35 cellular contexts compared by ENCODE assay signal in genomic region chrX:52341493-52341892, GRCh38. TPM values are rescaled to one million over a fixed set of nuclear protein-coding genes. Genes with fewer than 3 reads are reported as not detected.
A peak's percentile ranks its signal among the peaks of the same experiment; 100 is the strongest.
DNase-seq lines count a peak whose midpoint lies in the region; ATAC-seq and TF ChIP-seq lines count a peak whose summit lies in the region.
"Had no signal": no experiment of that assay in that cellular context is flagged by ENCODE, and none has a peak within 500 bp of the region (broad histone marks: within the 10 kb centered on the region; RNA-seq: fewer than 3 reads in every experiment).

No MANE protein-coding gene starts in this region.

- H3K9me3 ChIP-seq in mammary epithelial cell (replicated peaks; ENCODE audit: insufficient read depth, low read length) (no peaks in the 10 kb centered on the region), breast epithelium (no peaks in the 10 kb centered on the region), transverse colon (no peaks in the 10 kb centered on the region), WERI-Rb-1 (ENCODE audit: severe bottlenecking) (no peaks in the 10 kb centered on the region)
- H3K9me3 ChIP-seq: colonic mucosa, heart right ventricle, right atrium auricular region, spleen had no signal

- intact Hi-C loops in mammary epithelial cell (cut with micrococcal nuclease): no loop called here
- intact Hi-C loops in breast epithelium (cut with DNase I; ENCODE audit: low total_unique reads): no loop called here
- intact Hi-C loops in transverse colon (cut with DNase I; ENCODE audit: low total_unique reads): no loop called here

- H3K4me3 ChIP-seq in mammary epithelial cell (replicated peaks in 1 of 3; ENCODE audit: insufficient read depth in 1 of 3, low read depth in 2 of 3, low read length in 3 of 3) (no peak overlapping the region), breast epithelium (no peak overlapping the region), transverse colon (no peak overlapping the region), WERI-Rb-1 (ENCODE audit: low read depth, low read length) (no peak overlapping the region)
- H3K4me3 ChIP-seq: colonic mucosa, heart right ventricle, neural progenitor cell, right atrium auricular region, spleen had no signal

- no peak overlapping the region for H2AFZ ChIP-seq in mammary epithelial cell (ENCODE audit: low read depth, low read length)
- H2AFZ ChIP-seq: neural progenitor cell, parathyroid adenoma had no signal

- CTCF ChIA-PET in mammary epithelial cell (lab: Charles Lee; ENCODE audit: low non-redundant PET): no interaction called here

- H3K4me2 ChIP-seq in mammary epithelial cell (ENCODE audit: insufficient read depth, low read depth, low read length): no peak overlapping the region
- H3K4me2 ChIP-seq: KMS-11, neural progenitor cell had no signal

- H4K20me1 ChIP-seq in mammary epithelial cell (ENCODE audit: insufficient read depth, low read length): no peaks in the 10 kb centered on the region

- in situ Hi-C loops in mammary epithelial cell (cut with MboI; ENCODE audit: low sequenced_read_pairs in 2 of 2) (no loop called here), SK-MEL-5 (cut with HindIII; ENCODE audit: low pct_unique_long_range_greater_than_20kb, low sequenced_read_pairs) (no loop called here), transverse colon (cut with MboI; ENCODE audit: low pct_ligation_motif_present in 1 of 4, low pct_unique_long_range_greater_than_20kb in 1 of 4, low sequenced_read_pairs in 3 of 4) (loop anchor here in 1 of 4 donors (25.0 kb wide), 1 partner anchor 104 kb away; no protein-coding TSS in a partner anchor)

- H3K27ac ChIP-seq in mammary epithelial cell (ENCODE audit: insufficient read depth, low read depth, low read length) (no peak overlapping the region), breast epithelium (no peak overlapping the region), transverse colon (no peak overlapping the region), WERI-Rb-1 (no peak overlapping the region)
- H3K27ac ChIP-seq: colonic mucosa, heart right ventricle, KMS-11, neural progenitor cell, parathyroid adenoma, right atrium auricular region, spleen had no signal

- H3K27me3 ChIP-seq in mammary epithelial cell (ENCODE audit: insufficient read depth, low read length) (no peaks in the 10 kb centered on the region), breast epithelium (peaks cover 0 to 48% of the 10 kb centered on the region in 2 donors), transverse colon (no peaks in the 10 kb centered on the region), WERI-Rb-1 (ENCODE audit: insufficient read depth, low read depth, severe bottlenecking) (peaks cover 30% of the 10 kb centered on the region)
- H3K27me3 ChIP-seq: colonic mucosa, neural progenitor cell, right atrium auricular region had no signal

- no peak for ATAC-seq in GM21825 (IDR thresholded peaks at IDR 0.05; ENCODE audit: unreplicated experiment)
- ATAC-seq: heart right ventricle; left colon; stimulated activated memory B cell treated with anti-CD40 and anti-IgM and Interleukin-4, amounts not matched to agents 10 μg/mL and 1 μg/mL and 100 μg/mL, for 72 hours; WTC11 had no signal

- TF ChIP-seq EP300 in transverse colon (IDR thresholded peaks at IDR 0.05; ENCODE audit: low read depth): no peak

- TF ChIP-seq CTCF in mammary epithelial cell (conservative IDR thresholded peaks at IDR 0.05 in 1 of 2, IDR thresholded peaks at IDR 0.05 in 1 of 2; ENCODE audit: extremely low read depth in 1 of 2, insufficient read depth in 1 of 2, low read depth in 1 of 2, low read length in 2 of 2) (no peak), breast epithelium (IDR thresholded peaks at IDR 0.05) (no peak), transverse colon (IDR thresholded peaks at IDR 0.05) (no peak), WERI-Rb-1 (IDR thresholded peaks at IDR 0.05; ENCODE audit: low read depth, low read length) (no peak)

- DNase-seq in mammary epithelial cell: peak; percentile 20
- no peak for DNase-seq in breast epithelium (ENCODE audit: low spot score in 2 of 2)
- peak; percentile 7 for DNase-seq in SK-MEL-5 (ENCODE audit: low read depth, low spot score)
- DNase-seq in glomerular visceral epithelial cell (ENCODE audit: extremely low spot score): peak; percentile 1
- no peak for DNase-seq in transverse colon
- no peak for DNase-seq in activated T-cell treated with anti-CD3 and anti-CD28 coated beads for 4 hours
- no peak for DNase-seq in WERI-Rb-1
- DNase-seq: activated CD4-positive, alpha-beta T cell treated with anti-CD3 and anti-CD28 coated beads, Interleukin-2, amount 50 U/mL, for 1 hour; activated naive CD4-positive, alpha-beta T cell treated with anti-CD3 and anti-CD28 coated beads for 36 hours; activated T-cell treated with anti-CD3 and anti-CD28 coated beads, Interleukin-2, amount 50 U/mL, for 72 hours; AML-193; CD4-positive, alpha-beta memory T cell; colonic mucosa; effector memory CD4-positive, alpha-beta T cell; heart right ventricle; left colon; NCI-H1436; NCI-H2107; NCI-H446; SHP77; spleen; stimulated activated CD4-positive, alpha-beta T cell treated with anti-CD3 and anti-CD28 coated beads, Interleukin-4, amount 100 ng/mL, for 1 hour; T-helper 9 cell had no signal

- BruUV-seq in mammary epithelial cell (replicated peaks; lab: Mats Ljungman, UMichigan): no TSS peak

- no peak overlapping the region for H3K9ac ChIP-seq in mammary epithelial cell (ENCODE audit: insufficient read depth, low read length)
- H3K9ac ChIP-seq: KMS-11, neural progenitor cell, parathyroid adenoma had no signal

- no peaks in the 10 kb centered on the region for H3K79me2 ChIP-seq in mammary epithelial cell (ENCODE audit: insufficient read depth, low read length)
- H3K79me2 ChIP-seq: parathyroid adenoma had no signal

- peaks cover 2% of the 10 kb centered on the region for H3K4me1 ChIP-seq in mammary epithelial cell (ENCODE audit: insufficient read depth, low read length)
- H3K4me1 ChIP-seq in breast epithelium: no peaks in the 10 kb centered on the region
- H3K4me1 ChIP-seq in transverse colon: no peaks in the 10 kb centered on the region
- H3K4me1 ChIP-seq: colonic mucosa, heart right ventricle, neural progenitor cell, parathyroid adenoma, right atrium auricular region, spleen had no signal

- TF ChIP-seq POLR2A in breast epithelium (IDR thresholded peaks at IDR 0.05) (no peak), transverse colon (IDR thresholded peaks at IDR 0.05) (no peak)

- H3K36me3 ChIP-seq in mammary epithelial cell (ENCODE audit: insufficient read depth, low read length): no peaks in the 10 kb centered on the region
- no peaks in the 10 kb centered on the region for H3K36me3 ChIP-seq in breast epithelium
- H3K36me3 ChIP-seq in transverse colon: no peaks in the 10 kb centered on the region
- no peaks in the 10 kb centered on the region for H3K36me3 ChIP-seq in WERI-Rb-1
- H3K36me3 ChIP-seq: colonic mucosa, heart right ventricle, neural progenitor cell, right atrium auricular region, spleen had no signal

- dilution Hi-C loops in mammary epithelial cell (cut with HindIII; ENCODE audit: low sequenced_read_pairs): no loop called here

RNA-seq across cellular contexts. Expression of gene XAGE2, which starts 27.3 kb away (rescaled TPM):
- not detected for total RNA-seq in mammary epithelial cell
- polyA plus RNA-seq in mammary epithelial cell: not detected
- polyA minus RNA-seq in mammary epithelial cell: not detected
- total RNA-seq in breast epithelium: not detected
- not detected in 2 replicates for total RNA-seq in SK-MEL-5 (2014; rRNA removed; shearing (Covaris generic))
- polyA plus RNA-seq in SK-MEL-5 (2015; cell fraction: cytosol; rRNA removed): not detected in 2 replicates
- polyA plus RNA-seq in SK-MEL-5 (2015; cell fraction: nucleus; rRNA removed): not detected in 2 replicates
- total RNA-seq in transverse colon: not detected
- total RNA-seq: activated naive CD4-positive, alpha-beta T cell treated with anti-CD3 and anti-CD28 coated beads for 36 hours; activated T-cell treated with anti-CD3 and anti-CD28 coated beads, Interleukin-2, amount 50 U/mL, for 72 hours; CD4-positive, alpha-beta memory T cell; colonic mucosa; epithelial cell of proximal tubule; fibroblast of villous mesenchyme; heart right ventricle; left colon; OCI-LY7; right atrium auricular region; spleen; temporal lobe; urinary bladder; WTC11 had no signal
- polyA plus RNA-seq: CD4-positive, alpha-beta memory T cell; heart right ventricle; spleen; urinary bladder had no signal

Comparison
In these comparisons a context has a peak if more than half of its experiments do, and no peak if none do; other contexts are left out.
1. DNase-seq: peak in mammary epithelial cell (single experiment), SK-MEL-5 (single experiment) and glomerular visceral epithelial cell (single experiment); none in breast epithelium (0 of 2), transverse colon (single experiment), activated T-cell treated with anti-CD3 and anti-CD28 coated beads for 4 hours (single experiment) and WERI-Rb-1 (single experiment).